In the genomic region with DNA sequence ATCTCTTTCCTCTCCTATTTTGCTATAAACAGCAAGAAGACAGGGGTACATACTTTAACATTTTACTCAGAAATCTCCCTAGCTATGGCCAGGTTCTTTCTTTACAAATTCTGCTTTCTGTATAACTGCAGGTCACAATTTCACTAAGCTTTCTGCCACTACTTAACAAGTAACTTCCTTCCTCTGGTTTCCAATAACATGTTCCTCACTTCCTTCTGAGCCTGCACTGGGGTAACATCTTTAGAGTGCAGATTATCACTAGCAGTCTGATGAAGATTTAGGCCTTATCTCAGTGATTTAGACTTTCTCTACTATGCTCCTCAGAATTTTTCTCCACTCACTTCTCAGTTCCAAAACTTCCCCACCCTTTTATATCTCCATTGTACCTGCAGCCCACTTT, we compare ENCODE assay signal across 12 cellular contexts.
"Had no signal": no experiment of that assay in that cellular context is flagged by ENCODE, and none has a peak within 500 bp of the region (broad histone marks: within the 10 kb centered on the region; RNA-seq: fewer than 3 reads in every experiment).

No MANE protein-coding gene starts in this region.

- ATAC-seq: activated CD4-positive, alpha-beta T cell treated with anti-CD3 and anti-CD28 coated beads for 36 hours; effector memory CD8-positive, alpha-beta T cell; left ventricle myocardium superior; stimulated activated naive B cell treated with anti-CD40 and anti-IgM and Interleukin-4, amounts not matched to agents 10 μg/mL and 1 μg/mL and 100 μg/mL, for 72 hours had no signal

- H3K36me3 ChIP-seq: esophagus squamous epithelium, spleen had no signal

- H3K4me3 ChIP-seq: esophagus squamous epithelium, spleen had no signal

- DNase-seq: activated CD4-positive, alpha-beta T cell treated with anti-CD3 and anti-CD28 coated beads for 36 hours; activated CD4-positive, alpha-beta T cell treated with anti-CD3 and anti-CD28 coated beads, Interleukin-2, amount 50 U/mL, for 48 hours; activated T-cell treated with anti-CD3 and anti-CD28 coated beads for 4 hours; effector memory CD8-positive, alpha-beta T cell; esophagus squamous epithelium; immature natural killer cell; kidney glomerular epithelial cell; left ventricle myocardium superior; retina; spleen; stimulated activated naive B cell treated with anti-CD40 and anti-IgM and Interleukin-4, amounts not matched to agents 10 μg/mL and 1 μg/mL and 100 μg/mL, for 72 hours had no signal

- H3K27me3 ChIP-seq: esophagus squamous epithelium had no signal

- H3K9me3 ChIP-seq: esophagus squamous epithelium had no signal

- H3K4me3 Mint-ChIP-seq: activated CD4-positive, alpha-beta T cell treated with anti-CD3 and anti-CD28 coated beads for 36 hours; activated naive CD8-positive, alpha-beta T cell; effector memory CD8-positive, alpha-beta T cell; immature natural killer cell; stimulated activated naive B cell treated with anti-CD40 and anti-IgM and Interleukin-4, amounts not matched to agents 10 μg/mL and 1 μg/mL and 100 μg/mL, for 72 hours had no signal

- H3K36me3 Mint-ChIP-seq: activated naive CD8-positive, alpha-beta T cell; immature natural killer cell; stimulated activated naive B cell treated with anti-CD40 and anti-IgM and Interleukin-4, amounts not matched to agents 10 μg/mL and 1 μg/mL and 100 μg/mL, for 72 hours had no signal

- H3K4me1 Mint-ChIP-seq: activated CD4-positive, alpha-beta T cell treated with anti-CD3 and anti-CD28 coated beads for 36 hours; immature natural killer cell; stimulated activated naive B cell treated with anti-CD40 and anti-IgM and Interleukin-4, amounts not matched to agents 10 μg/mL and 1 μg/mL and 100 μg/mL, for 72 hours had no signal

- H3K27me3 Mint-ChIP-seq: activated CD4-positive, alpha-beta T cell treated with anti-CD3 and anti-CD28 coated beads for 36 hours; activated naive CD8-positive, alpha-beta T cell; effector memory CD8-positive, alpha-beta T cell; stimulated activated naive B cell treated with anti-CD40 and anti-IgM and Interleukin-4, amounts not matched to agents 10 μg/mL and 1 μg/mL and 100 μg/mL, for 72 hours had no signal

- H3K27ac ChIP-seq: esophagus squamous epithelium had no signal

- H3K27ac Mint-ChIP-seq: activated CD4-positive, alpha-beta T cell treated with anti-CD3 and anti-CD28 coated beads for 36 hours; activated naive CD8-positive, alpha-beta T cell; effector memory CD8-positive, alpha-beta T cell; immature natural killer cell; stimulated activated naive B cell treated with anti-CD40 and anti-IgM and Interleukin-4, amounts not matched to agents 10 μg/mL and 1 μg/mL and 100 μg/mL, for 72 hours had no signal

- H3K4me1 ChIP-seq: esophagus squamous epithelium, spleen had no signal
